1 cellular context compared by ENCODE assay signal in genomic region chr10:119237722-119238436, GRCh38.
TF ChIP-seq lines count a peak whose summit lies in the region.

No MANE protein-coding gene starts in this region.

TF ChIP-seq in HepG2, 621 proteins besides CTCF, POLR2A, EP300 and RAD21 (continued from another document and continues in another):
- TF ChIP-seq ARID4A (CRISPR knock-in tag; IDR thresholded peaks at IDR 0.05; ENCODE audit: borderline replicate concordance) (no peak; the same call in 1 of the 2 replicates), ZNF607 (CRISPR knock-in tag; IDR thresholded peaks at IDR 0.05; ENCODE audit: borderline replicate concordance) (no peak), ZNF562 (CRISPR knock-in tag; IDR thresholded peaks at IDR 0.05; ENCODE audit: borderline replicate concordance) (no peak), GATAD2A (CRISPR knock-in tag; IDR thresholded peaks at IDR 0.05) (peak; percentile 27; the same call in 1 of the 2 replicates), ZNF841 (CRISPR knock-in tag; IDR thresholded peaks at IDR 0.05; ENCODE audit: borderline replicate concordance) (no peak), ZBTB26 (CRISPR knock-in tag; IDR thresholded peaks at IDR 0.05; ENCODE audit: borderline replicate concordance) (0 out of 2 replicates have a peak, but pooled peaks have one; percentile 13), ZBTB2 (CRISPR knock-in tag; IDR thresholded peaks at IDR 0.05; ENCODE audit: low read depth) (no peak), ZNF800 (CRISPR knock-in tag; IDR thresholded peaks at IDR 0.05) (no peak), PITX1 (CRISPR knock-in tag; IDR thresholded peaks at IDR 0.05) (0 out of 2 replicates have a peak, but pooled peaks have one; percentile 28), ADNP (CRISPR knock-in tag; IDR thresholded peaks at IDR 0.05) (no peak), MEIS2 (CRISPR knock-in tag; IDR thresholded peaks at IDR 0.05) (0 out of 2 replicates have a peak, but pooled peaks have one; percentile 42), ZNF713 (CRISPR knock-in tag; IDR thresholded peaks at IDR 0.05) (no peak), HOXA3 (CRISPR knock-in tag; IDR thresholded peaks at IDR 0.05) (peak; percentile 40; the same call in 1 of the 2 replicates), PRPF4 (IDR thresholded peaks at IDR 0.05; ENCODE audit: low read depth, low read length, poor library complexity, severe bottlenecking) (no peak), HNRNPUL1 (IDR thresholded peaks at IDR 0.05; ENCODE audit: low read depth, low read length) (no peak), DZIP1 (CRISPR knock-in tag; IDR thresholded peaks at IDR 0.05) (no peak), CHD2 (IDR thresholded peaks at IDR 0.05; ENCODE audit: low read depth, low read length) (no peak), ZBTB44 (CRISPR knock-in tag; IDR thresholded peaks at IDR 0.05) (no peak), PAXIP1 (CRISPR knock-in tag; conservative IDR thresholded peaks at IDR 0.05) (peak; percentile 76), CBX1 (IDR thresholded peaks at IDR 0.05; ENCODE audit: low read depth) (no peak), REL (CRISPR knock-in tag; conservative IDR thresholded peaks at IDR 0.05) (no peak), FOXA3 (CRISPR knock-in tag; IDR thresholded peaks at IDR 0.05) (peak; percentile 24; the same call in 1 of the 2 replicates), YEATS2 (CRISPR knock-in tag; IDR thresholded peaks at IDR 0.05; ENCODE audit: borderline replicate concordance) (no peak), ZNF225 (CRISPR knock-in tag; IDR thresholded peaks at IDR 0.05) (no peak), PATZ1 (CRISPR knock-in tag; IDR thresholded peaks at IDR 0.05) (peak; percentile 84), HIVEP1 (CRISPR knock-in tag; IDR thresholded peaks at IDR 0.05) (no peak), PAWR (CRISPR knock-in tag; IDR thresholded peaks at IDR 0.05; ENCODE audit: borderline replicate concordance) (no peak), ZNF781 (CRISPR knock-in tag; IDR thresholded peaks at IDR 0.05; ENCODE audit: borderline replicate concordance, not compliant biosample characterization) (no peak), RNF219 (CRISPR knock-in tag; IDR thresholded peaks at IDR 0.05) (no peak), MTF1 (CRISPR knock-in tag; IDR thresholded peaks at IDR 0.05) (no peak)
